In genomic region chr5:172534229-172535169, GRCh38 we compare ENCODE assay signal across 15 cellular contexts.
DNase-seq lines count a peak whose midpoint lies in the region; ATAC-seq and TF ChIP-seq lines count a peak whose summit lies in the region.
"Had no signal": no experiment of that assay in that cellular context is flagged by ENCODE, and none has a peak within 500 bp of the region (broad histone marks: within the 10 kb centered on the region; RNA-seq: fewer than 3 reads in every experiment).

No MANE protein-coding gene starts in this region.

- no CpG with 5 or more reads among the region's 9 CpGs for WGBS in mesendoderm (ENCODE audit: extremely low coverage, insufficient coverage, low lambda C conversion rate)

- H3K36me3 Mint-ChIP-seq in activated CD8-positive, alpha-beta T cell treated with anti-CD3 and anti-CD28 coated beads, Interleukin-2, amount 10 ng/mL, durations not matched to agents 7 days and 5 days (ENCODE audit: low read depth) = no peaks in the 10 kb centered on the region
- H3K36me3 Mint-ChIP-seq in activated CD8-positive, alpha-beta T cell treated with anti-CD3 and anti-CD28 coated beads for 36 hours (ENCODE audit: low read depth) = no peaks in the 10 kb centered on the region
- H3K36me3 Mint-ChIP-seq: activated naive CD4-positive, alpha-beta T cell treated with anti-CD3 and anti-CD28 coated beads, Interleukin-2, amount 50 U/mL, for 24 hours had no signal

- intact Hi-C loops in activated CD8-positive, alpha-beta T cell treated with anti-CD3 and anti-CD28 coated beads for 36 hours (cut with micrococcal nuclease) = no loop called here

- no peak overlapping the region for H2BK120ac ChIP-seq in mesendoderm (ENCODE audit: low read depth, low read length)

- H3K56ac ChIP-seq in mesendoderm (ENCODE audit: low read length) = no peak overlapping the region

- H3K27me3 ChIP-seq in brain microvascular endothelial cell (replicated peaks) (peaks cover 2% of the 10 kb centered on the region), mesendoderm (ENCODE audit: insufficient read depth, low read length, poor library complexity) (no peaks in the 10 kb centered on the region)

- DNase-seq in activated CD8-positive, alpha-beta T cell treated with anti-CD3 and anti-CD28 coated beads, Interleukin-2, amount 10 ng/mL, durations not matched to agents 7 days and 5 days = peak; percentile 10
- DNase-seq in activated CD8-positive, alpha-beta T cell treated with anti-CD3 and anti-CD28 coated beads for 36 hours = no peak
- DNase-seq in mucosa of gallbladder (ENCODE audit: low spot score) (peak; percentile 11), ureter (ENCODE audit: low spot score) (peak; percentile 40), brain microvascular endothelial cell (no peak), mesendoderm (no peak), GM19238 (ENCODE audit: insufficient read length, low spot score) (no peak)
- DNase-seq: activated CD4-positive, alpha-beta T cell treated with anti-CD3 and anti-CD28 coated beads for 1 hour; Karpas-422; NCI-H510A had no signal

- H4K5ac ChIP-seq in mesendoderm (ENCODE audit: low read length) = no peak overlapping the region

- no peaks in the 10 kb centered on the region for H3K4me1 ChIP-seq in mesendoderm (ENCODE audit: control insufficient read depth, low read depth, low read length)

- H3K27ac ChIP-seq in brain microvascular endothelial cell (no peak overlapping the region), mesendoderm (ENCODE audit: low read depth, low read length) (no peak overlapping the region)
- H3K27ac ChIP-seq: SJSA1 had no signal

- POLR2A ChIA-PET in activated CD8-positive, alpha-beta T cell treated with anti-CD3 and anti-CD28 coated beads, Interleukin-2, amount 10 ng/mL, durations not matched to agents 7 days and 5 days (lab: Charles Lee) = no interaction called here
- POLR2A ChIA-PET in activated CD8-positive, alpha-beta T cell treated with anti-CD3 and anti-CD28 coated beads for 36 hours (lab: Charles Lee) = no interaction called here

- no peaks in the 10 kb centered on the region for H3K9me3 Mint-ChIP-seq in activated CD8-positive, alpha-beta T cell treated with anti-CD3 and anti-CD28 coated beads, Interleukin-2, amount 10 ng/mL, durations not matched to agents 7 days and 5 days (ENCODE audit: insufficient read depth)
- no peaks in the 10 kb centered on the region for H3K9me3 Mint-ChIP-seq in activated CD8-positive, alpha-beta T cell treated with anti-CD3 and anti-CD28 coated beads for 36 hours
- H3K9me3 Mint-ChIP-seq: activated naive CD4-positive, alpha-beta T cell treated with anti-CD3 and anti-CD28 coated beads, Interleukin-2, amount 50 U/mL, for 24 hours; GM23338; nephron had no signal

- in situ Hi-C loops in brain microvascular endothelial cell (cut with HindIII; ENCODE audit: low pct_ligation_motif_present, low sequenced_read_pairs) = no loop called here

- no peak for ATAC-seq in activated CD8-positive, alpha-beta T cell treated with anti-CD3 and anti-CD28 coated beads, Interleukin-2, amount 10 ng/mL, durations not matched to agents 7 days and 5 days
- no peak for ATAC-seq in activated CD8-positive, alpha-beta T cell treated with anti-CD3 and anti-CD28 coated beads for 36 hours
- ATAC-seq in esophagus mucosa = peak; percentile 87
- ATAC-seq: GM23338 had no signal

- no peak overlapping the region for H2AK5ac ChIP-seq in mesendoderm (ENCODE audit: low read length)

- H3K4me3 Mint-ChIP-seq in activated CD8-positive, alpha-beta T cell treated with anti-CD3 and anti-CD28 coated beads, Interleukin-2, amount 10 ng/mL, durations not matched to agents 7 days and 5 days = no peak overlapping the region
- H3K4me3 Mint-ChIP-seq in activated CD8-positive, alpha-beta T cell treated with anti-CD3 and anti-CD28 coated beads for 36 hours = no peak overlapping the region
- H3K4me3 Mint-ChIP-seq: activated naive CD4-positive, alpha-beta T cell treated with anti-CD3 and anti-CD28 coated beads, Interleukin-2, amount 50 U/mL, for 24 hours; GM23338; nephron had no signal

- H3K18ac ChIP-seq in mesendoderm (ENCODE audit: low read length) = no peak overlapping the region

- no peak overlapping the region for H2BK5ac ChIP-seq in mesendoderm (ENCODE audit: low read length)

- H3K4me1 Mint-ChIP-seq in activated CD8-positive, alpha-beta T cell treated with anti-CD3 and anti-CD28 coated beads, Interleukin-2, amount 10 ng/mL, durations not matched to agents 7 days and 5 days (ENCODE audit: low read depth) = no peaks in the 10 kb centered on the region
- H3K4me1 Mint-ChIP-seq in activated CD8-positive, alpha-beta T cell treated with anti-CD3 and anti-CD28 coated beads for 36 hours (ENCODE audit: low read depth) = peaks cover 3% of the 10 kb centered on the region
- H3K4me1 Mint-ChIP-seq: GM23338 had no signal

- no peak overlapping the region for H3K9ac ChIP-seq in mesendoderm (ENCODE audit: low read length)

- CTCF ChIA-PET in activated CD8-positive, alpha-beta T cell treated with anti-CD3 and anti-CD28 coated beads, Interleukin-2, amount 10 ng/mL, durations not matched to agents 7 days and 5 days (lab: Charles Lee) = no interaction called here
- CTCF ChIA-PET in activated CD8-positive, alpha-beta T cell treated with anti-CD3 and anti-CD28 coated beads for 36 hours (lab: Charles Lee) = no interaction called here

- H3K36me3 ChIP-seq in brain microvascular endothelial cell (replicated peaks) (no peaks in the 10 kb centered on the region), mesendoderm (ENCODE audit: control insufficient read depth, insufficient read depth, low read length) (no peaks in the 10 kb centered on the region)
- H3K36me3 ChIP-seq: SJSA1 had no signal

- H4K8ac ChIP-seq in mesendoderm (ENCODE audit: low read depth, low read length) = no peak overlapping the region

- H2BK15ac ChIP-seq in mesendoderm (replicated peaks; ENCODE audit: low read depth) = no peak overlapping the region

- no peak overlapping the region for H3K4me3 ChIP-seq in brain microvascular endothelial cell (ENCODE audit: low read depth, low read length)
- no peak overlapping the region for H3K4me3 ChIP-seq in mesendoderm (ENCODE audit: low read length)
- H3K4me3 ChIP-seq: GM23338, SJSA1 had no signal

- TF ChIP-seq CTCF in activated CD8-positive, alpha-beta T cell treated with anti-CD3 and anti-CD28 coated beads for 36 hours (IDR thresholded peaks at IDR 0.05) = no peak
- no peak for TF ChIP-seq CTCF in brain microvascular endothelial cell (IDR thresholded peaks at IDR 0.05; ENCODE audit: low read depth, low read length, missing control alignments)

- no peaks in the 10 kb centered on the region for H3K79me2 ChIP-seq in mesendoderm (ENCODE audit: control insufficient read depth, insufficient read depth, low read length)

- no peak overlapping the region for H3K27ac Mint-ChIP-seq in activated CD8-positive, alpha-beta T cell treated with anti-CD3 and anti-CD28 coated beads, Interleukin-2, amount 10 ng/mL, durations not matched to agents 7 days and 5 days
- no peak overlapping the region for H3K27ac Mint-ChIP-seq in activated CD8-positive, alpha-beta T cell treated with anti-CD3 and anti-CD28 coated beads for 36 hours
- H3K27ac Mint-ChIP-seq: activated naive CD4-positive, alpha-beta T cell treated with anti-CD3 and anti-CD28 coated beads, Interleukin-2, amount 50 U/mL, for 24 hours; GM23338; nephron had no signal

- no peaks in the 10 kb centered on the region for H3K79me1 ChIP-seq in mesendoderm (ENCODE audit: low read length)

- H3K4ac ChIP-seq in mesendoderm (ENCODE audit: low read depth, low read length) = no peak overlapping the region

- H3K4me2 ChIP-seq in mesendoderm (ENCODE audit: low read length) = no peak overlapping the region
- H3K4me2 ChIP-seq: GM23338 had no signal

- H3K27me3 Mint-ChIP-seq in activated CD8-positive, alpha-beta T cell treated with anti-CD3 and anti-CD28 coated beads, Interleukin-2, amount 10 ng/mL, durations not matched to agents 7 days and 5 days (ENCODE audit: low read depth) = no peaks in the 10 kb centered on the region
- H3K27me3 Mint-ChIP-seq in activated CD8-positive, alpha-beta T cell treated with anti-CD3 and anti-CD28 coated beads for 36 hours = peaks cover 2% of the 10 kb centered on the region

- no peak overlapping the region for H3K23ac ChIP-seq in mesendoderm (ENCODE audit: low read length)

Comparison
In these comparisons a context has a peak if more than half of its experiments do, and no peak if none do; other contexts are left out.
1. DNase-seq: peak in activated CD8-positive, alpha-beta T cell treated with anti-CD3 and anti-CD28 coated beads, Interleukin-2, amount 10 ng/mL, durations not matched to agents 7 days and 5 days (single experiment), mucosa of gallbladder (single experiment) and ureter (single experiment); none in activated CD8-positive, alpha-beta T cell treated with anti-CD3 and anti-CD28 coated beads for 36 hours (single experiment), brain microvascular endothelial cell (single experiment), mesendoderm (single experiment) and GM19238 (single experiment).